21 cellular contexts compared by ENCODE assay signal in the genomic region with DNA sequence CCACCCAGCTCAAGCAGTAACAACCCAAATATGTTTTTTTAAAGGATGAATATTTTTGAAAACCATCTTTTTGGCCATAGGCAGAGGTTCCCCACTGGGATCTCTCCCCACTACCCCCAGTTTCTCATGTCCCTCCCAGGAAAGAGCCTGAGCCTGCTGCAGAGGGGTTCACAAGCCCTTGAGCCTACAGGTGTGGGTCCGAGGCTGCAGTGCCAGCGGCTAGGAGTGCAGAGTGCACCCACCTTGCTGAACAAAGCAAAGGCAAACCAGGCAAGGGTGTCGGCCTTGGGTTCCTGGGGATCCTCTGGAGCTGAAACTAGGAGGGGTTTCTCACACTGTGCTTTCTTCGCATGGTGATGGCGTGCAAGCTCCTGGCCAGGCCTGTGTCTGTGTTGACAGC. TPM values are rescaled to one million over a fixed set of nuclear protein-coding genes. Genes with fewer than 3 reads are reported as not detected.
DNase-seq lines count a peak whose midpoint lies in the region; ATAC-seq and TF ChIP-seq lines count a peak whose summit lies in the region.
"Had no signal": no experiment of that assay in that cellular context is flagged by ENCODE, and none has a peak within 500 bp of the region (broad histone marks: within the 10 kb centered on the region; RNA-seq: fewer than 3 reads in every experiment).

No MANE protein-coding gene starts in this region.

- no peak overlapping the region; a peak in 1 of 22 replicates for H3K9ac ChIP-seq in BLaER1 treated with 17β-estradiol and CSF1 and Interleukin-3, amounts not matched to agents 10 nM and 100 nM
- no peak overlapping the region for H3K9ac ChIP-seq in PC-3 (ENCODE audit: low read length)
- H3K9ac ChIP-seq: GM23248 had no signal

- H3F3A ChIP-seq in PC-3 (ENCODE audit: low read length, unreplicated experiment) = no peaks in the 10 kb centered on the region

- no peak for TF ChIP-seq CTCF in PC-3 (conservative IDR thresholded peaks at IDR 0.05; ENCODE audit: low read depth, low read length)
- no peak for TF ChIP-seq CTCF in thyroid gland (IDR thresholded peaks at IDR 0.05)

- no peak overlapping the region for H3K4me3 ChIP-seq in BLaER1 treated with 17β-estradiol and CSF1 and Interleukin-3, amounts not matched to agents 10 nM and 100 nM
- H3K4me3 ChIP-seq in PC-3 (ENCODE audit: low read length) (no peak overlapping the region), thyroid gland (replicated peaks in 1 of 3) (no peak overlapping the region)
- H3K4me3 ChIP-seq: GM23248 had no signal

- no peaks in the 10 kb centered on the region for H3K9me3 ChIP-seq in BLaER1 treated with 17β-estradiol and CSF1 and Interleukin-3, amounts not matched to agents 10 nM and 100 nM (replicated peaks in 1 of 11)
- no peaks in the 10 kb centered on the region for H3K9me3 ChIP-seq in PC-3 (ENCODE audit: low read length)
- H3K9me3 ChIP-seq in thyroid gland = no peaks in the 10 kb centered on the region

- H3K36me3 ChIP-seq in BLaER1 treated with 17β-estradiol and CSF1 and Interleukin-3, amounts not matched to agents 10 nM and 100 nM = peaks cover 0 to 13% (median 0%) of the 10 kb centered on the region in 11 experiments; a peak in 3 of 22 replicates
- H3K36me3 ChIP-seq in PC-3 (ENCODE audit: low read depth, low read length) = no peaks in the 10 kb centered on the region
- no peaks in the 10 kb centered on the region for H3K36me3 ChIP-seq in thyroid gland

- CTCF ChIA-PET in PC-3 (lab: Charles Lee) = no interaction called here

- no peak for ATAC-seq in PC-3

- WGBS in thyroid gland, 2 donors = 91 to 95% methylated on average over 5 of the region's 5 CpGs

- no peak overlapping the region for H3K27ac ChIP-seq in BLaER1 treated with 17β-estradiol and CSF1 and Interleukin-3, amounts not matched to agents 10 nM and 100 nM
- H3K27ac ChIP-seq in angular gyrus (ENCODE audit: low read depth, low read length) = peak overlapping the region; percentile 32
- peak overlapping the region; percentile 64 for H3K27ac ChIP-seq in layer of hippocampus (ENCODE audit: low read depth, low read length)
- H3K27ac ChIP-seq in substantia nigra (ENCODE audit: low read depth, low read length, poor library complexity, severe bottlenecking) = peak overlapping the region; percentile 100
- H3K27ac ChIP-seq in PC-3 (ENCODE audit: low read length) = no peak overlapping the region
- H3K27ac ChIP-seq in thyroid gland = no peak overlapping the region
- H3K27ac ChIP-seq: GM23248 had no signal

- intact Hi-C loops in PC-3 (cut with micrococcal nuclease) = no loop called here
- intact Hi-C loops in thyroid gland (cut with DNase I) = no loop called here

- no peak overlapping the region for H2AFZ ChIP-seq in PC-3 (ENCODE audit: low read length)
- H2AFZ ChIP-seq: GM23248 had no signal

- no TSS peak for BruUV-seq in PC-3 (replicated peaks; lab: Mats Ljungman, UMichigan)

- no peaks in the 10 kb centered on the region for H3K79me2 ChIP-seq in PC-3 (ENCODE audit: low read length)

- DNase-seq in substantia nigra (lab: John Stamatoyannopoulos, UW) = no peak
- no peak for DNase-seq in PC-3
- DNase-seq in SHP77 treated with DMSO at 0.1 percent for 48 hours (lab: John Stamatoyannopoulos, UW) = no peak
- no peak for DNase-seq in thyroid gland
- no peak for DNase-seq in 8988T
- DNase-seq: Calu3; CD4-positive, alpha-beta memory T cell; COR-L47; DMS53; DMS79 treated with DMSO at 0.1 percent for 48 hours; GF-D8; GM23248; H7; HCEC 1CT had no signal

- H3K4me1 ChIP-seq in BLaER1 treated with 17β-estradiol and CSF1 and Interleukin-3, amounts not matched to agents 10 nM and 100 nM = peaks cover 2 to 78% (median 51%) of the 10 kb centered on the region in 10 experiments; a peak in 19 of 20 replicates
- H3K4me1 ChIP-seq in PC-3 (ENCODE audit: insufficient read depth, low read length) = no peaks in the 10 kb centered on the region
- H3K4me1 ChIP-seq in thyroid gland = peaks cover 0 to 18% of the 10 kb centered on the region in 2 donors

- TF ChIP-seq POLR2A in thyroid gland (IDR thresholded peaks at IDR 0.05) = no peak

- POLR2A ChIA-PET in PC-3 (lab: Charles Lee; ENCODE audit: unreplicated experiment) = no interaction called here

- H3K4me2 ChIP-seq in BLaER1 treated with 17β-estradiol and CSF1 and Interleukin-3, amounts not matched to agents 10 nM and 100 nM = peak overlapping the region in 6 of 11 experiments; percentile 20 to 98 (median 90); a peak in 7 of 22 replicates
- no peak overlapping the region for H3K4me2 ChIP-seq in PC-3 (ENCODE audit: low read length)

- no peaks in the 10 kb centered on the region for H3K27me3 ChIP-seq in BLaER1 treated with 17β-estradiol and CSF1 and Interleukin-3, amounts not matched to agents 10 nM and 100 nM
- no peaks in the 10 kb centered on the region for H3K27me3 ChIP-seq in layer of hippocampus (ENCODE audit: control insufficient read depth, insufficient read depth, low read length)
- H3K27me3 ChIP-seq in PC-3 (ENCODE audit: low read length) = no peaks in the 10 kb centered on the region
- no peaks in the 10 kb centered on the region for H3K27me3 ChIP-seq in thyroid gland

- no peaks in the 10 kb centered on the region for H3K9me2 ChIP-seq in PC-3 (replicated peaks; ENCODE audit: low read length)

- H4K20me1 ChIP-seq in BLaER1 treated with 17β-estradiol and CSF1 and Interleukin-3, amounts not matched to agents 10 nM and 100 nM = peaks cover 0 to 90% (median 4%) of the 10 kb centered on the region in 11 experiments; a peak in 7 of 22 replicates
- no peaks in the 10 kb centered on the region for H4K20me1 ChIP-seq in PC-3 (ENCODE audit: low read length)

RNA-seq across cellular contexts. Expression of a gene that starts 35.0 kb away (rescaled TPM):
- total RNA-seq in PC-3 (2014; rRNA removed) = 14.4 and 17.6 TPM in 2 replicates
- total RNA-seq in thyroid gland = 1 to 10 TPM; 4.2 to 8.2 (median 4.8) TPM

RNA-seq across cellular contexts. Expression of a gene that starts 36.5 kb away (rescaled TPM):
- 0.35 and 0.44 TPM in 2 replicates for total RNA-seq in PC-3 (2014; rRNA removed)
- total RNA-seq in thyroid gland = 1 to 10 TPM in 2 of 4 donors, not detected in 2; 1.1 to 3.0 TPM
- total RNA-seq: A172; A673; Calu3; CD4-positive, alpha-beta memory T cell; Daoy; G401; GM23248; H7 had no signal

RNA-seq across cellular contexts. Expression of a gene that starts 40.0 kb away (rescaled TPM):
- total RNA-seq in PC-3 (2014; rRNA removed) (1.1 and 5.1 TPM in 2 replicates), thyroid gland (10 to 100 TPM; 10.9 to 33.4 (median 27.8) TPM)

Comparison
In these comparisons a context has a peak if more than half of its experiments do, and no peak if none do; other contexts are left out.
1. H3K27ac ChIP-seq: peak in angular gyrus (single experiment), layer of hippocampus (single experiment) and substantia nigra (single experiment); none in BLaER1 treated with 17β-estradiol and CSF1 and Interleukin-3, amounts not matched to agents 10 nM and 100 nM (0 of 11), PC-3 (single experiment) and thyroid gland (0 of 3).